In genomic region chr5:62689599-62690368, GRCh38 we compare ENCODE assay signal across 13 cellular contexts.
DNase-seq lines count a peak whose midpoint lies in the region; ATAC-seq, FAIRE-seq and TF ChIP-seq lines count a peak whose summit lies in the region.
"Had no signal": no experiment of that assay in that cellular context is flagged by ENCODE, and none has a peak within 500 bp of the region (broad histone marks: within the 10 kb centered on the region; RNA-seq: fewer than 3 reads in every experiment).

No MANE protein-coding gene starts in this region.

- H3K27ac ChIP-seq in K562 (ENCODE audit: extremely low read depth, low read depth, low read length), result no peak overlapping the region
- no peak overlapping the region for H3K27ac ChIP-seq in subcutaneous abdominal adipose tissue (ENCODE audit: low read depth, low read length)

- POLR2A ChIA-PET in K562 (lab: Yijun Ruan, JAX), result interaction anchor here (0.7 kb wide), 1 partner anchor 265 kb away, joined by 3 read pairs; no protein-coding TSS in a partner anchor

- WGBS in K562 (ENCODE audit: insufficient coverage, low coverage, missing lambda C conversion rate), result 4% methylated on average over 9 of the region's 9 CpGs

- H3K79me2 ChIP-seq in K562 (ENCODE audit: control insufficient read depth, insufficient read depth, low read length), result no peaks in the 10 kb centered on the region

- peaks cover 10% of the 10 kb centered on the region for H3K4me1 Mint-ChIP-seq in activated naive CD4-positive, alpha-beta T cell treated with anti-CD3 and anti-CD28 coated beads, Interleukin-2, amount 10 ng/mL, durations not matched to agents 7 days and 5 days

- FAIRE-seq in K562 (lab: Jason Lieb, UNC), result no peak
- FAIRE-seq: GM12891 had no signal

- H4K20me1 ChIP-seq in K562 (replicated peaks; ENCODE audit: control insufficient read depth, insufficient read depth, low read length), result no peaks in the 10 kb centered on the region

- no peak for DNase-seq in activated naive CD4-positive, alpha-beta T cell treated with anti-CD3 and anti-CD28 coated beads, Interleukin-2, amount 10 ng/mL, durations not matched to agents 7 days and 5 days
- DNase-seq in activated naive CD4-positive, alpha-beta T cell treated with Interleukin-2 at 50 U/mL for 16 hours, result no peak
- no peak for DNase-seq in K562 (ENCODE audit: extremely low read depth in 1 of 4, low spot score in 3 of 4)
- DNase-seq in T1000 (lab: John Stamatoyannopoulos, UW), result no peak
- no peak for DNase-seq in GM19240 (ENCODE audit: insufficient read length, low spot score)
- DNase-seq: AML-193; mammary epithelial cell; NCI-H1092 treated with DMSO at 0.1 percent for 48 hours; stimulated activated CD4-positive, alpha-beta T cell treated with anti-CD3 and anti-CD28 coated beads, Interleukin-4, amount 100 ng/mL, for 24 hours had no signal

- CTCF ChIA-PET in activated naive CD4-positive, alpha-beta T cell treated with anti-CD3 and anti-CD28 coated beads, Interleukin-2, amount 10 ng/mL, durations not matched to agents 7 days and 5 days (lab: Charles Lee), result interaction anchor here (1.0 kb wide), 1 partner anchor 89 kb away, joined by 3 read pairs; no protein-coding TSS in a partner anchor
- CTCF ChIA-PET in K562 (lab: Yijun Ruan, JAX; ENCODE audit: low intra/inter-chr PET ratio), result no interaction called here

- H3K9ac ChIP-seq in K562 (ENCODE audit: insufficient read depth in 1 of 2, low read depth in 2 of 2, low read length in 2 of 2) (no peak overlapping the region), subcutaneous abdominal adipose tissue (ENCODE audit: low read length in 5 of 5) (peak overlapping the region in 2 of 5 donors; percentile 23 to 41)

- H3K4me3 ChIP-seq in K562 (no peak overlapping the region), subcutaneous abdominal adipose tissue (ENCODE audit: low read depth in 1 of 5, low read length in 5 of 5) (peak overlapping the region in 4 of 5 donors; percentile 31 to 61 (median 53))

- intact Hi-C loops in K562 (cut with micrococcal nuclease), result no loop called here

- H3K27me3 ChIP-seq in K562 (ENCODE audit: control insufficient read depth in 2 of 2, insufficient read depth in 2 of 2, low read length in 2 of 2), result no peaks in the 10 kb centered on the region
- H3K27me3 ChIP-seq in subcutaneous abdominal adipose tissue (ENCODE audit: control insufficient read depth in 5 of 5, insufficient read depth in 4 of 5, low read length in 5 of 5), result no peaks in the 10 kb centered on the region

- TF ChIP-seq POLR2A in K562 (conservative IDR thresholded peaks at IDR 0.05), result no peak

- H3K9me1 ChIP-seq in K562 (ENCODE audit: control insufficient read depth, insufficient read depth, low read length), result no peaks in the 10 kb centered on the region

- no peaks in the 10 kb centered on the region; a peak in 1 of 5 replicates for H3K4me1 ChIP-seq in K562 (replicated peaks in 1 of 2; ENCODE audit: control insufficient read depth in 2 of 2, insufficient read depth in 2 of 2, low read length in 2 of 2)
- peaks cover 0 to 28% (median 3%) of the 10 kb centered on the region in 5 donors for H3K4me1 ChIP-seq in subcutaneous abdominal adipose tissue (ENCODE audit: control insufficient read depth in 5 of 5, insufficient read depth in 5 of 5, low read length in 5 of 5)

- peak; percentile 51 for ATAC-seq in HG03432 (IDR thresholded peaks at IDR 0.05; ENCODE audit: unreplicated experiment)
- ATAC-seq in K562, result peak; percentile 65
- ATAC-seq in HG03565 (IDR thresholded peaks at IDR 0.05; ENCODE audit: unreplicated experiment), result no peak

- H2AFZ ChIP-seq in K562 (ENCODE audit: low read depth, low read length), result peak overlapping the region; percentile 59

- H3K36me3 ChIP-seq in K562 (ENCODE audit: control insufficient read depth, insufficient read depth, low read length), result no peaks in the 10 kb centered on the region
- no peaks in the 10 kb centered on the region for H3K36me3 ChIP-seq in subcutaneous abdominal adipose tissue (ENCODE audit: control insufficient read depth in 5 of 5, insufficient read depth in 5 of 5, low read length in 5 of 5)

- H3K9me3 ChIP-seq in K562 (replicated peaks; ENCODE audit: control insufficient read depth, insufficient read depth, low read depth, low read length), result no peaks in the 10 kb centered on the region
- peaks cover 0 to 6% (median 5%) of the 10 kb centered on the region in 5 donors for H3K9me3 ChIP-seq in subcutaneous abdominal adipose tissue (ENCODE audit: control insufficient read depth in 5 of 5, low read length in 5 of 5)

- no peaks in the 10 kb centered on the region for H3K36me3 Mint-ChIP-seq in activated naive CD4-positive, alpha-beta T cell treated with anti-CD3 and anti-CD28 coated beads, Interleukin-2, amount 10 ng/mL, durations not matched to agents 7 days and 5 days

- BruUV-seq in K562 (replicated peaks; lab: Mats Ljungman, UMichigan), result no TSS peak

- peaks cover 5% of the 10 kb centered on the region for H3K27me3 Mint-ChIP-seq in activated naive CD4-positive, alpha-beta T cell treated with anti-CD3 and anti-CD28 coated beads, Interleukin-2, amount 10 ng/mL, durations not matched to agents 7 days and 5 days

- TF ChIP-seq CTCF in K562 (IDR thresholded peaks at IDR 0.05 in 2 of 3, conservative IDR thresholded peaks at IDR 0.05 in 1 of 3; ENCODE audit: insufficient read depth in 2 of 3, low read depth in 1 of 3, low read length in 3 of 3), result no peak

- H3K4me2 ChIP-seq in K562 (ENCODE audit: insufficient read depth, low read length), result peak overlapping the region; percentile 22; the same call in 1 of the 2 replicates

- H3K9me3 Mint-ChIP-seq in activated naive CD4-positive, alpha-beta T cell treated with anti-CD3 and anti-CD28 coated beads, Interleukin-2, amount 10 ng/mL, durations not matched to agents 7 days and 5 days, result no peaks in the 10 kb centered on the region

- TF ChIP-seq EP300 in K562 (IDR thresholded peaks at IDR 0.05; ENCODE audit: low read length), result no peak

- H3K4me3 Mint-ChIP-seq in activated naive CD4-positive, alpha-beta T cell treated with anti-CD3 and anti-CD28 coated beads, Interleukin-2, amount 10 ng/mL, durations not matched to agents 7 days and 5 days, result peak overlapping the region; percentile 38

- in situ Hi-C loops in K562 (cut with MboI), result no loop called here

- no peak for TF ChIP-seq RAD21 in K562 (CRISPR knock-in tag; conservative IDR thresholded peaks at IDR 0.05 in 1 of 2, IDR thresholded peaks at IDR 0.05 in 1 of 2)

- H3K27ac Mint-ChIP-seq in activated naive CD4-positive, alpha-beta T cell treated with anti-CD3 and anti-CD28 coated beads, Interleukin-2, amount 10 ng/mL, durations not matched to agents 7 days and 5 days, result peak overlapping the region; percentile 67

TF ChIP-seq in K562, 482 proteins besides CTCF, POLR2A, EP300 and RAD21:
- TF ChIP-seq ZNF644 (tag; IDR thresholded peaks at IDR 0.05; ENCODE audit: low read depth), result no peak
- no peak for TF ChIP-seq DPF2 (IDR thresholded peaks at IDR 0.05)
- TF ChIP-seq MAFF (IDR thresholded peaks at IDR 0.05; ENCODE audit: low read length), result 0 out of 2 replicates have a peak, but pooled peaks have one; percentile 5
- peak; percentile 44 for TF ChIP-seq MAFG (tag; conservative IDR thresholded peaks at IDR 0.05)
- TF ChIP-seq ZNF766 (CRISPR knock-in tag; conservative IDR thresholded peaks at IDR 0.05), result peak; percentile 49; the same call in 1 of the 2 replicates
